Comparison of ENCODE assay signal across 1 cellular context in genomic region chr2:200509608-200510433, GRCh38.
TF ChIP-seq lines count a peak whose summit lies in the region.

Gene KCTD18 (minus strand): TSS chr2:200510068. CDS start chr2:200507016, 3,052 bp downstream.

TF ChIP-seq in GM12878, 131 proteins besides CTCF, POLR2A, EP300 and RAD21 (continued from another document and continues in another):
- TF ChIP-seq TCF7 (IDR thresholded peaks at IDR 0.05; ENCODE audit: borderline replicate concordance): no peak
- no peak for TF ChIP-seq CHD4 (IDR thresholded peaks at IDR 0.05)
- TF ChIP-seq SREBF2 (IDR thresholded peaks at IDR 0.05; ENCODE audit: low read length): no peak
- no peak for TF ChIP-seq CBX5 (IDR thresholded peaks at IDR 0.05; ENCODE audit: low read depth)
- TF ChIP-seq POU2F2 (IDR thresholded peaks at IDR 0.05; ENCODE audit: borderline replicate concordance, low read depth, low read length): peak; percentile 69; the same call in 1 of the 3 replicates
- 0 out of 2 replicates have a peak, but pooled peaks have one; percentile 6 for TF ChIP-seq BCLAF1 (IDR thresholded peaks at IDR 0.05)
- TF ChIP-seq KDM1A (IDR thresholded peaks at IDR 0.05; ENCODE audit: borderline replicate concordance): no peak
- TF ChIP-seq SUPT20H (IDR thresholded peaks at IDR 0.05; ENCODE audit: borderline replicate concordance, control insufficient read depth, low read depth, low read length): no peak
- no peak for TF ChIP-seq RFX5 (IDR thresholded peaks at IDR 0.05; ENCODE audit: low read depth, low read length)
- peak; percentile 53; the same call in 1 of the 2 replicates for TF ChIP-seq CREB1 (IDR thresholded peaks at IDR 0.05; ENCODE audit: low read depth)
- no peak for TF ChIP-seq NR2C2 (IDR thresholded peaks at IDR 0.05; ENCODE audit: borderline replicate concordance, control insufficient read depth, insufficient read length, low read depth)
- TF ChIP-seq KLF5 (IDR thresholded peaks at IDR 0.05; ENCODE audit: partially characterized antibody): peak; percentile 41
- TF ChIP-seq NR2F1 (conservative IDR thresholded peaks at IDR 0.05): peak; percentile 85; the same call in 1 of the 2 replicates
- peak; percentile 61; the same call in 1 of the 2 replicates for TF ChIP-seq POLR2AphosphoS5 (IDR thresholded peaks at IDR 0.05; ENCODE audit: low read length)
- peak; percentile 92 for TF ChIP-seq IKZF1 (conservative IDR thresholded peaks at IDR 0.05)
- 0 out of 2 replicates have a peak, but pooled peaks have one; percentile 56 for TF ChIP-seq POLR2AphosphoS2 (IDR thresholded peaks at IDR 0.05; ENCODE audit: low read depth, low read length)
- peak; percentile 88 for TF ChIP-seq NKRF (conservative IDR thresholded peaks at IDR 0.05)
- no peak for TF ChIP-seq SKIL (IDR thresholded peaks at IDR 0.05; ENCODE audit: low read depth, poor library complexity, severe bottlenecking)
- TF ChIP-seq GATAD2B (conservative IDR thresholded peaks at IDR 0.05; ENCODE audit: low read depth): peak; percentile 99
- no peak for TF ChIP-seq PML (IDR thresholded peaks at IDR 0.05; ENCODE audit: low read length)
- TF ChIP-seq E4F1 (IDR thresholded peaks at IDR 0.05; ENCODE audit: borderline replicate concordance, partially characterized antibody): no peak
- peak; percentile 68; the same call in 1 of the 2 replicates for TF ChIP-seq TAF1 (IDR thresholded peaks at IDR 0.05; ENCODE audit: borderline replicate concordance, low read depth, low read length)
- TF ChIP-seq TBL1XR1 (IDR thresholded peaks at IDR 0.05; ENCODE audit: low read depth, low read length): no peak
- no peak for TF ChIP-seq MEF2A (IDR thresholded peaks at IDR 0.05; ENCODE audit: insufficient read depth, low read depth, low read length)
- 0 out of 2 replicates have a peak, but pooled peaks have one; percentile 36 for TF ChIP-seq RCOR1 (conservative IDR thresholded peaks at IDR 0.05; ENCODE audit: low read depth, low read length)
- peak; percentile 4 for TF ChIP-seq PBX3 (IDR thresholded peaks at IDR 0.05; ENCODE audit: insufficient replicate concordance, low read depth, low read length)
- peak; percentile 83; the same call in 1 of the 2 replicates for TF ChIP-seq ZNF217 (IDR thresholded peaks at IDR 0.05)
- no peak for TF ChIP-seq ZBTB33 (IDR thresholded peaks at IDR 0.05)
- peak in 1 of 2 experiments; percentile 53; a peak in 1 of 4 replicates for TF ChIP-seq ETV6 (conservative IDR thresholded peaks at IDR 0.05 in 1 of 2, IDR thresholded peaks at IDR 0.05 in 1 of 2; ENCODE audit: borderline replicate concordance in 1 of 2, low read depth in 1 of 2)
- peak; percentile 75; the same call in 1 of the 2 replicates for TF ChIP-seq CHD2 (IDR thresholded peaks at IDR 0.05; ENCODE audit: borderline replicate concordance, low read depth, low read length)
- TF ChIP-seq SIN3A (IDR thresholded peaks at IDR 0.05; ENCODE audit: low read depth, low read length): peak; percentile 9
- TF ChIP-seq IKZF2 (IDR thresholded peaks at IDR 0.05): peak; percentile 16 to 31; a peak in 1 of 4 replicates
- TF ChIP-seq ESRRA (IDR thresholded peaks at IDR 0.05; ENCODE audit: low read length): no peak
- peak; percentile 31; the same call in 1 of the 2 replicates for TF ChIP-seq NBN (IDR thresholded peaks at IDR 0.05)
- TF ChIP-seq SMARCA5 (IDR thresholded peaks at IDR 0.05): peak; percentile 99
- 0 out of 2 replicates have a peak, but pooled peaks have one; percentile 71 for TF ChIP-seq ZNF24 (IDR thresholded peaks at IDR 0.05)
- no peak for TF ChIP-seq ZZZ3 (IDR thresholded peaks at IDR 0.05; ENCODE audit: control insufficient read depth, insufficient read length, low read depth)
- TF ChIP-seq ATF2 (IDR thresholded peaks at IDR 0.05; ENCODE audit: low read length): no peak
- TF ChIP-seq ZSCAN29 (IDR thresholded peaks at IDR 0.05): peak; percentile 71; the same call in 1 of the 2 replicates
- TF ChIP-seq HDGF (IDR thresholded peaks at IDR 0.05): no peak
- TF ChIP-seq ZBED1 (IDR thresholded peaks at IDR 0.05; ENCODE audit: borderline replicate concordance): no peak
- peak; percentile 19; the same call in 1 of the 2 replicates for TF ChIP-seq IRF3 (IDR thresholded peaks at IDR 0.05)
- no peak for TF ChIP-seq ZBTB4 (CRISPR knock-in tag; IDR thresholded peaks at IDR 0.05)
- no peak for TF ChIP-seq TARDBP (IDR thresholded peaks at IDR 0.05; ENCODE audit: borderline replicate concordance)
- TF ChIP-seq DPF2 (IDR thresholded peaks at IDR 0.05): peak; percentile 85
- no peak for TF ChIP-seq GABPA (IDR thresholded peaks at IDR 0.05; ENCODE audit: low read depth)
